Comparison of ENCODE assay signal across 8 cellular contexts in genomic region chr17:81566461-81567126, GRCh38. TPM values are rescaled to one million over a fixed set of nuclear protein-coding genes. Genes with fewer than 3 reads are reported as not detected.
A peak's percentile ranks its signal among the peaks of the same experiment; 100 is the strongest.
DNase-seq lines count a peak whose midpoint lies in the region; ATAC-seq, FAIRE-seq and TF ChIP-seq lines count a peak whose summit lies in the region.

No MANE protein-coding gene starts in this region.

- peak; percentile 78 for DNase-seq in GF-D8 (lab: John Stamatoyannopoulos, UW)
- DNase-seq in NCI-H2196 (lab: John Stamatoyannopoulos, UW; ENCODE audit: unreplicated experiment), result peak; percentile 95
- peak; percentile 84 for DNase-seq in bronchial epithelial cell (ENCODE audit: low read depth)
- DNase-seq in right lobe of liver, result peak; percentile 74 to 84 (median 77)
- DNase-seq in ureter (ENCODE audit: low spot score), result peak; percentile 75
- no peak for DNase-seq in AML-193 (lab: John Stamatoyannopoulos, UW)

- peaks cover 7 to 26% (median 16%) of the 10 kb centered on the region in 4 donors for H3K4me1 ChIP-seq in right lobe of liver

- intact Hi-C loops in right lobe of liver (cut with DNase I), result no loop called here

- no peaks in the 10 kb centered on the region for H3K9me3 ChIP-seq in right lobe of liver

- ATAC-seq in right lobe of liver, result peak; percentile 67 to 80 (median 74)
- no peak for ATAC-seq in HG03039 (IDR thresholded peaks at IDR 0.05; ENCODE audit: unreplicated experiment)
- no peak for ATAC-seq in HG03469 (IDR thresholded peaks at IDR 0.05; ENCODE audit: unreplicated experiment)

- WGBS in right lobe of liver (ENCODE audit: insufficient coverage, low coverage, low lambda C conversion rate, missing lambda C conversion rate), result 5% methylated on average over 7 of the region's 8 CpGs

- peak overlapping the region; percentile 26 to 60 (median 57) for H3K27ac ChIP-seq in right lobe of liver

- no peak for FAIRE-seq in bronchial epithelial cell (lab: Jason Lieb, UNC)

- no peak for TF ChIP-seq CTCF in bronchial epithelial cell (IDR thresholded peaks at IDR 0.05; ENCODE audit: insufficient read depth, low read length, severe bottlenecking)
- no peak for TF ChIP-seq CTCF in right lobe of liver (IDR thresholded peaks at IDR 0.05)

- no peak overlapping the region for H3K4me3 ChIP-seq in bronchial epithelial cell (ENCODE audit: low read depth, low read length)
- H3K4me3 ChIP-seq in right lobe of liver, result peak overlapping the region in 1 of 3 donors; percentile 12

- no peak for TF ChIP-seq POLR2A in right lobe of liver (IDR thresholded peaks at IDR 0.05)

- H3K27me3 ChIP-seq in bronchial epithelial cell (ENCODE audit: control insufficient read depth, insufficient read depth, low read length) (no peaks in the 10 kb centered on the region), right lobe of liver (no peaks in the 10 kb centered on the region)

- H3K36me3 ChIP-seq in bronchial epithelial cell (ENCODE audit: control insufficient read depth, insufficient read depth, low read length) (peaks cover 25% of the 10 kb centered on the region), right lobe of liver (peaks cover 0 to 80% (median 45%) of the 10 kb centered on the region in 4 donors)

RNA-seq across cellular contexts. Expression of gene FAAP100, which starts 14.4 kb away (rescaled TPM):
- total RNA-seq in bronchial epithelial cell, result 10.5 and 12.8 TPM in 2 replicates
- 10 to 100 TPM; 13.1 to 17.1 (median 15.2) TPM for total RNA-seq in right lobe of liver
- total RNA-seq in ureter, result 37.1 TPM

RNA-seq across cellular contexts. Expression of gene FSCN2, which starts 38.4 kb away (rescaled TPM):
- total RNA-seq in bronchial epithelial cell (1.2 and 1.3 TPM in 2 replicates), right lobe of liver (under 1 TPM in 1 of 6 experiments, not detected in 5; 0.22 TPM), ureter (4.2 TPM)

RNA-seq across cellular contexts. Expression of gene ACTG1, which starts 54.0 kb away (rescaled TPM):
- total RNA-seq in bronchial epithelial cell, result 2,981 and 3,623 TPM in 2 replicates
- 1,000 to 10,000 TPM in 3 of 6 experiments, 100 to 1,000 TPM in 3; 218 to 2,508 (median 1,326) TPM for total RNA-seq in right lobe of liver
- 3,857 TPM for total RNA-seq in ureter

Comparison
In these comparisons a context has a peak if more than half of its experiments do, and no peak if none do; other contexts are left out.
1. DNase-seq: peak in GF-D8 (single experiment), NCI-H2196 (single experiment), bronchial epithelial cell (single experiment), right lobe of liver (3 of 3) and ureter (single experiment); none in AML-193 (0 of 2).
2. ATAC-seq: peak in right lobe of liver (4 of 4); none in HG03039 (single experiment) and HG03469 (single experiment).